Comparison of ENCODE assay signal across 2 cellular contexts in the genomic region with DNA sequence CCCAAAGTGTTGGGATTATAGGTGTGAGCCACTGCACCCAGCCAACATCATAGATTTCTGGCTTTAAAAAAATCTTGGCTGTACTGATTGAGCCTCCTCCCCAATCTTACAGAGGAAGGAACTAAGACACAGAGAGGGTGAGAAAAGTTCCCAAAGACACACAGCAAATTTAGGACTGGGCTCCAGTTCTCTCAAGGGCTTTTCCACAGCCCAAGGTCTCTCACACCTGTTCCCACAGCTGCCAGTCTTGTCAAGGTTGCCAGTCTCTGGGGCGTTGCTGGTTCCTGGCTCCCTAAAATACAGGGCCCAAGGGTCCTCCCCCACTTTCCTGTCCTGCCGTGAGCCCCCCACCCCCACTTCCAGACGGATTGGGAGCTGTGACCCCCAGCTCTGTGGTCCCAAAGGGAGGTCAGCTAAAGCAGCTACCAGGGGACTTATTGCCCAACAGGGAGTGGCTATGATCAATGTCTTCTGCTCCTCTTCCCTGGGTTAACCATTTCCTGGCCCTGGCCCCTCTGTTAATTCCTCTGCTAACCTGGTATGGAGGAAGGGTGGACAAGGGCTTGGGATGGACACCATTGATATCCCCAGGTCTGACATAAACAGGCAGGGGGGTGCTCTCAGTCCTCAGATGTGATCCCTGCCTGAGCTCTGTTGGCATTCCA.
TF ChIP-seq lines count a peak whose summit lies in the region.

No MANE protein-coding gene starts in this region.

TF ChIP-seq in IMR-90, 13 proteins besides CTCF, POLR2A, EP300 and RAD21:
- TF ChIP-seq CHD1 (IDR thresholded peaks at IDR 0.05; ENCODE audit: low read depth, low read length) (no peak), MAZ (IDR thresholded peaks at IDR 0.05; ENCODE audit: borderline replicate concordance, low read depth, low read length) (no peak), MAFK (IDR thresholded peaks at IDR 0.05; ENCODE audit: low read depth, low read length) (no peak), RFX5 (IDR thresholded peaks at IDR 0.05; ENCODE audit: low read depth, low read length) (no peak), FOS (IDR thresholded peaks at IDR 0.05; ENCODE audit: low read depth, low read length) (no peak), NFE2L2 (IDR thresholded peaks at IDR 0.05; ENCODE audit: low read depth, low read length) (no peak), SMC3 (IDR thresholded peaks at IDR 0.05; ENCODE audit: low read depth, low read length) (no peak), CEBPB (IDR thresholded peaks at IDR 0.05; ENCODE audit: low read depth, low read length) (no peak), MXI1 (IDR thresholded peaks at IDR 0.05; ENCODE audit: borderline replicate concordance, low read depth, low read length) (no peak)
- TF ChIP-seq, protein P1, sequence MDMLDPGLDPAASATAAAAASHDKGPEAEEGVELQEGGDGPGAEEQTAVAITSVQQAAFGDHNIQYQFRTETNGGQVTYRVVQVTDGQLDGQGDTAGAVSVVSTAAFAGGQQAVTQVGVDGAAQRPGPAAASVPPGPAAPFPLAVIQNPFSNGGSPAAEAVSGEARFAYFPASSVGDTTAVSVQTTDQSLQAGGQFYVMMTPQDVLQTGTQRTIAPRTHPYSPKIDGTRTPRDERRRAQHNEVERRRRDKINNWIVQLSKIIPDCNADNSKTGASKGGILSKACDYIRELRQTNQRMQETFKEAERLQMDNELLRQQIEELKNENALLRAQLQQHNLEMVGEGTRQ (IDR thresholded peaks at IDR 0.05; ENCODE audit: low read depth, low read length) = no peak

TF ChIP-seq in K562, 482 proteins besides CTCF, POLR2A, EP300 and RAD21:
- TF ChIP-seq ZFP36 (IDR thresholded peaks at IDR 0.05; ENCODE audit: low read depth, low read length, partially characterized antibody) (peak; percentile 39), KDM1A (IDR thresholded peaks at IDR 0.05) (0 out of 4 replicates have a peak, but pooled peaks of 1 of the 2 experiments have one; percentile 21), BCOR (IDR thresholded peaks at IDR 0.05) (0 out of 2 replicates have a peak, but pooled peaks have one; percentile 13), ZBTB7A (IDR thresholded peaks at IDR 0.05; ENCODE audit: borderline replicate concordance, control insufficient read depth, low read depth, low read length) (no peak)
- TF ChIP-seq, protein P2, sequence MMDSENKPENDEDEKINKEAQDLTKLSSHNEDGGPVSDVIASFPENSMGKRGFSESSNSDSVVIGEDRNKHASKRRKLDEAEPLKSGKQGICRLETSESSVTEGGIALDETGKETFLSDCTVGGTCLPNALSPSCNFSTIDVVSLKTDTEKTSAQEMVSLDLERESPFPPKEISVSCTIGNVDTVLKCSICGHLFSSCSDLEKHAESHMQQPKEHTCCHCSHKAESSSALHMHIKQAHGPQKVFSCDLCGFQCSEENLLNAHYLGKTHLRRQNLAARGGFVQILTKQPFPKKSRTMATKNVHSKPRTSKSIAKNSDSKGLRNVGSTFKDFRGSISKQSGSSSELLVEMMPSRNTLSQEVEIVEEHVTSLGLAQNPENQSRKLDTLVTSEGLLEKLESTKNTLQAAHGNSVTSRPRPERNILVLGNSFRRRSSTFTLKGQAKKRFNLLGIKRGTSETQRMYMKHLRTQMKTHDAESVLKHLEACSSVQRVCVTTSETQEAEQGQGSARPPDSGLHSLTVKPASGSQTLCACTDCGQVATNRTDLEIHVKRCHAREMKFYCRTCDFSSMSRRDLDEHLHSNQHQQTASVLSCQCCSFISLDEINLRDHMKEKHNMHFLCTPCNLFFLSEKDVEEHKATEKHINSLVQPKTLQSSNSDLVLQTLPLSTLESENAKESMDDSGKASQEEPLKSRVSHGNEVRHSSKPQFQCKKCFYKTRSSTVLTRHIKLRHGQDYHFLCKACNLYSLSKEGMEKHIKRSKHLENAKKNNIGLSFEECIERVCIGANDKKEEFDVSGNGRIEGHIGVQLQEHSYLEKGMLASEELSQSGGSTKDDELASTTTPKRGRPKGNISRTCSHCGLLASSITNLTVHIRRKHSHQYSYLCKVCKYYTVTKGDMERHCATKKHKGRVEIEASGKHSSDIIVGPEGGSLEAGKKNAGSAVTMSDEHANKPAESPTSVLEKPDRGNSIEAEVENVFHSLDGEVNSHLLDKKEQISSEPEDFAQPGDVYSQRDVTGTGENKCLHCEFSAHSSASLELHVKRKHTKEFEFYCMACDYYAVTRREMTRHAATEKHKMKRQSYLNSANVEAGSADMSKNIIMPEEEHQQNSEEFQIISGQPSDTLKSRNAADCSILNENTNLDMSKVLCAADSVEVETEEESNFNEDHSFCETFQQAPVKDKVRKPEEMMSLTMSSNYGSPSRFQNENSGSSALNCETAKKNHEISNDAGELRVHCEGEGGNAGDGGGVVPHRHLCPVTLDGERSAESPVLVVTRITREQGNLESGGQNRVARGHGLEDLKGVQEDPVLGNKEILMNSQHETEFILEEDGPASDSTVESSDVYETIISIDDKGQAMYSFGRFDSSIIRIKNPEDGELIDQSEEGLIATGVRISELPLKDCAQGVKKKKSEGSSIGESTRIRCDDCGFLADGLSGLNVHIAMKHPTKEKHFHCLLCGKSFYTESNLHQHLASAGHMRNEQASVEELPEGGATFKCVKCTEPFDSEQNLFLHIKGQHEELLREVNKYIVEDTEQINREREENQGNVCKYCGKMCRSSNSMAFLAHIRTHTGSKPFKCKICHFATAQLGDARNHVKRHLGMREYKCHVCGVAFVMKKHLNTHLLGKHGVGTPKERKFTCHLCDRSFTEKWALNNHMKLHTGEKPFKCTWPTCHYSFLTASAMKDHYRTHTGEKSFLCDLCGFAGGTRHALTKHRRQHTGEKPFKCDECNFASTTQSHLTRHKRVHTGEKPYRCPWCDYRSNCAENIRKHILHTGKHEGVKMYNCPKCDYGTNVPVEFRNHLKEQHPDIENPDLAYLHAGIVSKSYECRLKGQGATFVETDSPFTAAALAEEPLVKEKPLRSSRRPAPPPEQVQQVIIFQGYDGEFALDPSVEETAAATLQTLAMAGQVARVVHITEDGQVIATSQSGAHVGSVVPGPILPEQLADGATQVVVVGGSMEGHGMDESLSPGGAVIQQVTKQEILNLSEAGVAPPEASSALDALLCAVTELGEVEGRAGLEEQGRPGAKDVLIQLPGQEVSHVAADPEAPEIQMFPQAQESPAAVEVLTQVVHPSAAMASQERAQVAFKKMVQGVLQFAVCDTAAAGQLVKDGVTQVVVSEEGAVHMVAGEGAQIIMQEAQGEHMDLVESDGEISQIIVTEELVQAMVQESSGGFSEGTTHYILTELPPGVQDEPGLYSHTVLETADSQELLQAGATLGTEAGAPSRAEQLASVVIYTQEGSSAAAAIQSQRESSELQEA (IDR thresholded peaks at IDR 0.05; ENCODE audit: low read depth) = no peak
TF ChIP-seq in K562: peak in this region for 3.
